Comparison of ENCODE assay signal across 8 cellular contexts in the genomic region with DNA sequence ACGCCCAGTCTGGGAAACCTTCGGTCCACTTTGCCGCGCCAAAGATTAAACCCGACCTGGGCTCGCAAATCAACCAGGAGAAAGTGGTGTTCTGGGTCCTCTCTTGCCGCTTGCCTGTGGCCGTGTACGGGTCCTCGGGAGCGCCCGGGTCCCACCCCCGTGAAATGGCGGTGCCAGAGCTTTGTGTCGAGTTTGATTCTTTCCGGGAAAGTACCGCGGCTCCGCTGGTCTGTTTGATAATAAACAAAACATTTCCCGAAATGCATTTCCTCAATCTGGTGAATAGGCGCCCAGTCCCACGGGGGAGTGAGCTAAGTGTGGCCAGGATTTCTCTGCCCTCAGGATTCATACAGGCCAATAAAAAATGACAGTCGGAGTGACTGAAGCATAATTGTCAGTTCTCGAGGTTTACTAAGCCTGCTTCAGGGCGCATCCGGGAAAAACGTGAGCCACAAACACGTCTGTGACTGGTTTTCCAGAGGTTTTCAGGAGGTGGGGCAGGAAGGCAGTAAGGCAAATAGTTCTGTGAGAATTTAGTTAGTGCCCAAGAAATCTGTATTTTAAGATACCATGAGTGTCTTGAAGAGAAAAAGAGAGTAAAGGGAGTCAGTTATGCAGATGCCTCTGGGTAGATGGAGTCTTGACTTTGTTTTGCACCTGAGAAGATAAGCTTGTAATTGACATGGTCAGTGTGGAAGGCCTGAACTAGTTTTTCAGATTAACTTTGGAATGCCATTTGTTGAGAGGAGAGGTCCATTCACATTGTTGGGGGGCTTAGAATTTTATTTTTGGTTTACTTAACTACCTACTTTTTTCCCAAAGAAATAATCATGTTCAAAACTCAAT. TPM values are rescaled to one million over a fixed set of nuclear protein-coding genes. Genes with fewer than 3 reads are reported as not detected.
DNase-seq lines count a peak whose midpoint lies in the region; ATAC-seq and TF ChIP-seq lines count a peak whose summit lies in the region.

No MANE protein-coding gene starts in this region.

- H3K27me3 Mint-ChIP-seq in naive thymus-derived CD8-positive, alpha-beta T cell = no peaks in the 10 kb centered on the region

- peak; percentile 29 for ATAC-seq in GM19025 (IDR thresholded peaks at IDR 0.05; ENCODE audit: low read depth, unreplicated experiment)
- peak; percentile 23 for ATAC-seq in HG03342 (IDR thresholded peaks at IDR 0.05; ENCODE audit: unreplicated experiment)
- peak; percentile 49 to 70 for ATAC-seq in naive thymus-derived CD8-positive, alpha-beta T cell

- H3K27me3 ChIP-seq in BE2C = no peaks in the 10 kb centered on the region

- no peaks in the 10 kb centered on the region for H3K9me3 ChIP-seq in BE2C

- H3K4me3 ChIP-seq in BE2C (ENCODE audit: low read depth, low read length) = peak overlapping the region; percentile 95

- H3K9me3 Mint-ChIP-seq in naive thymus-derived CD8-positive, alpha-beta T cell = no peaks in the 10 kb centered on the region

- TF ChIP-seq CTCF in BE2C (IDR thresholded peaks at IDR 0.05; ENCODE audit: low read depth, low read length) = no peak

- no peaks in the 10 kb centered on the region for H3K4me1 ChIP-seq in BE2C

- no peak overlapping the region for H3K27ac Mint-ChIP-seq in naive thymus-derived CD8-positive, alpha-beta T cell

- peak; percentile 57 for DNase-seq in BE2C
- DNase-seq in NCI-H82 treated with DMSO at 0.1 percent for 48 hours (lab: John Stamatoyannopoulos, UW; ENCODE audit: unreplicated experiment) = peak; percentile 23
- peak; percentile 75 for DNase-seq in activated T-cell treated with anti-CD3 and anti-CD28 coated beads, Interleukin-2, amount 50 U/mL, for 1 hour
- DNase-seq in fibroblast of gingiva (ENCODE audit: low read depth) = peak; percentile 68
- peak in 8 of 10 donors; percentile 59 to 75 (median 71) for DNase-seq in naive thymus-derived CD8-positive, alpha-beta T cell
- peak; percentile 61 to 88 (median 76) for DNase-seq in stimulated activated naive CD4-positive, alpha-beta T cell (lab: John Stamatoyannopoulos, UW)

- H3K36me3 Mint-ChIP-seq in naive thymus-derived CD8-positive, alpha-beta T cell = peaks cover 0 to 9% (median 0%) of the 10 kb centered on the region in 3 donors

- H3K36me3 ChIP-seq in BE2C = peaks cover 2% of the 10 kb centered on the region; the same call in 1 of the 2 replicates

- POLR2A ChIA-PET in naive thymus-derived CD8-positive, alpha-beta T cell (lab: Charles Lee) = interaction anchor here (0.7 to 2.3 kb wide), 37 partner anchors 15 to 713 kb away, joined by 3 to 75 read pairs (median 4); a partner anchor contains a TSS

- H3K4me3 Mint-ChIP-seq in naive thymus-derived CD8-positive, alpha-beta T cell = no peak overlapping the region

- H3K4me1 Mint-ChIP-seq in naive thymus-derived CD8-positive, alpha-beta T cell = peaks cover 14 to 41% (median 36%) of the 10 kb centered on the region in 4 donors

RNA-seq across cellular contexts. Expression of a gene that starts 0.7 kb away (rescaled TPM):
- 26.3 TPM for polyA plus RNA-seq in BE2C (2012; ENCODE audit: insufficient read depth, insufficient read length, low read depth)
- 10 to 100 TPM; 50.1 to 53.7 TPM for total RNA-seq in naive thymus-derived CD8-positive, alpha-beta T cell
- polyA plus RNA-seq in naive thymus-derived CD8-positive, alpha-beta T cell = 10 to 100 TPM; 48.7 to 69.0 (median 51.8) TPM

RNA-seq across cellular contexts. Expression of a gene that starts 59.3 kb away (rescaled TPM):
- 7.2 TPM for polyA plus RNA-seq in BE2C (2012; ENCODE audit: insufficient read depth, insufficient read length, low read depth)
- total RNA-seq in naive thymus-derived CD8-positive, alpha-beta T cell = 10 to 100 TPM; 29.4 to 33.2 TPM
- polyA plus RNA-seq in naive thymus-derived CD8-positive, alpha-beta T cell = 10 to 100 TPM; 44.6 to 50.6 (median 50.5) TPM

Comparison
In these comparisons a context has a peak if more than half of its experiments do, and no peak if none do; other contexts are left out.
1. Peak in every context shown above with its lines: DNase-seq, ATAC-seq and H3K4me3 ChIP-seq.
2. DNase-seq: peak in every context shown above with its lines; median percentile 76 in stimulated activated naive CD4-positive, alpha-beta T cell; 75 in activated T-cell treated with anti-CD3 and anti-CD28 coated beads, Interleukin-2, amount 50 U/mL, for 1 hour; 71 in naive thymus-derived CD8-positive, alpha-beta T cell; 68 in fibroblast of gingiva; 57 in BE2C; 23 in NCI-H82 treated with DMSO at 0.1 percent for 48 hours.